Comparison of ENCODE assay signal across 1 cellular context in the genomic region with DNA sequence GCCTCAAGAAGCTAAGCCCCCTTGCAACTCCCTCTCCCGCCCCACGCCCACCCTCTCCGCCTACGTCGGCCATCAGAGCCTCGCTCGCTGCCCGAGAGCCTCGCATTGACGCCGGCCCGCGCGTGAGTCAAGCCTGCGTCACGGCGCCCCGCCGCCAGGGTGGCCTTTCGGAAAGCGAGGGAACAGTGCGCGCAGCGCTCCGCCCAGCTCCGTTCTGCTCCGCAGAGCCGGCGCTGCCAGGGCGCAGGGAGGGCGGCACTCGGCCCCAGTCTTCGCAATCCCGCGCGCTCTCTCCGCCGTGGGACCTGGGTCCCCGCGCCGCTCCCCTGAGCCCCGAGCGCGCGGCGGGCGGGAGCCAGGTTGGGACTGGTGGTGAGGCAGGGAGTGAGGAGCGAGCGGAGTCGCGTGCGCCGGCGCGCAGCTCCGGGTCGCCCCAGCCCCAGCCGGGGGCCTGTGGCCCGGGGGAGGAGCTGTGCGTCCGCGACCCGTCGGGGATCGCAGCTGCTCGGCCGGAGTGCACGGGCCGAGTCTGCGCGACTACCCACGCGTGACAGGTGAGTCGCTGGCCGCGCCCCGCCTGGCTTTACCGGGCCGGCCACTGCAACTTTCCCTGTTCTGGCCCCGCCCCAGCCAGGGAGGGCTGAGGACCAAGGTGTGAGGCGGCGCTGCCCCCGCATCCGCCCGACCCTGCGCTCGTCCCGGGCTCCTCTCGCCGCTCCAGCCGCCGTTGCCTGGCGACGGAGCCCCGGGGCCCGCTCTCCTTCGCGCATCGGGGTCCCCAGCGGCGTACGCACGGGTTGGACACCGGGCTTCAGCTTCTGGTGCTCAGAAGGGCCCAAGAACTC.
TF ChIP-seq lines count a peak whose summit lies in the region.

SLC6A17 (plus strand) TSS at position 165 of the 845 bp plus-strand sequence. CDS start 16,436 bp downstream, outside the sequence.

TF ChIP-seq in H1, 55 proteins besides CTCF, POLR2A, EP300 and RAD21:
- TF ChIP-seq ASH2L (IDR thresholded peaks at IDR 0.05; ENCODE audit: low read length) (no peak), GABPA (IDR thresholded peaks at IDR 0.05; ENCODE audit: borderline replicate concordance, insufficient read depth, low read length) (peak; percentile 46; the same call in 1 of the 2 replicates), JUND (IDR thresholded peaks at IDR 0.05; ENCODE audit: low read length) (no peak), TCF12 (IDR thresholded peaks at IDR 0.05; ENCODE audit: low read depth, low read length) (no peak), USF2 (IDR thresholded peaks at IDR 0.05; ENCODE audit: low read length) (no peak), RFX5 (IDR thresholded peaks at IDR 0.05; ENCODE audit: borderline replicate concordance, low read depth, low read length) (no peak), RXRA (IDR thresholded peaks at IDR 0.05; ENCODE audit: insufficient read depth, low read depth, low read length) (no peak), CHD7 (IDR thresholded peaks at IDR 0.05; ENCODE audit: insufficient replicate concordance, low read length) (no peak), TBP (IDR thresholded peaks at IDR 0.05; ENCODE audit: low read depth, low read length) (no peak), SUZ12 (IDR thresholded peaks at IDR 0.05; ENCODE audit: low read length) (peak; percentile 80), SIX5 (IDR thresholded peaks at IDR 0.05; ENCODE audit: low read depth, low read length) (no peak), SRF (IDR thresholded peaks at IDR 0.05; ENCODE audit: low read depth, low read length) (no peak), MAX (IDR thresholded peaks at IDR 0.05) (peak; percentile 44), CHD1 (IDR thresholded peaks at IDR 0.05; ENCODE audit: low read depth, low read length) (no peak), TEAD4 (IDR thresholded peaks at IDR 0.05; ENCODE audit: low read depth, low read length) (no peak), BCL11A (IDR thresholded peaks at IDR 0.05; ENCODE audit: low read depth in 2 of 2, low read length in 2 of 2) (no peak), CHD2 (IDR thresholded peaks at IDR 0.05; ENCODE audit: low read length) (no peak), POLR2AphosphoS5 (IDR thresholded peaks at IDR 0.05; ENCODE audit: low read depth, low read length) (no peak), TAF7 (optimal IDR thresholded peaks at IDR 0.05; ENCODE audit: borderline replicate concordance, low read depth, low read length) (no peak), FOSL1 (IDR thresholded peaks at IDR 0.05; ENCODE audit: insufficient read depth, low read depth, low read length) (no peak), KDM4A (IDR thresholded peaks at IDR 0.05; ENCODE audit: low read depth, low read length, severe bottlenecking) (peak; percentile 75), BACH1 (IDR thresholded peaks at IDR 0.05; ENCODE audit: low read length) (peak; percentile 7; the same call in 1 of the 2 replicates), HDAC2 (IDR thresholded peaks at IDR 0.05; ENCODE audit: borderline replicate concordance in 1 of 2, low read depth in 2 of 2, low read length in 2 of 2) (no peak), NANOG (IDR thresholded peaks at IDR 0.05; ENCODE audit: insufficient read depth, low read depth, low read length, poor library complexity, severe bottlenecking) (no peak), SP4 (IDR thresholded peaks at IDR 0.05; ENCODE audit: low read length) (no peak), BRCA1 (IDR thresholded peaks at IDR 0.05; ENCODE audit: low read depth, low read length) (no peak), CREB1 (IDR thresholded peaks at IDR 0.05) (peak; percentile 58), POU5F1 (IDR thresholded peaks at IDR 0.05; ENCODE audit: low read depth, low read length) (no peak), MAFK (IDR thresholded peaks at IDR 0.05; ENCODE audit: low read depth, low read length) (no peak), SP2 (IDR thresholded peaks at IDR 0.05; ENCODE audit: low read length) (no peak), SIN3A (conservative IDR thresholded peaks at IDR 0.05 in 1 of 2, IDR thresholded peaks at IDR 0.05 in 1 of 2; ENCODE audit: low read depth in 1 of 2, low read length in 2 of 2) (no peak), CTBP2 (IDR thresholded peaks at IDR 0.05; ENCODE audit: borderline replicate concordance, insufficient read depth, insufficient read length, low read length) (no peak), CEBPB (IDR thresholded peaks at IDR 0.05; ENCODE audit: low read depth, low read length) (no peak), PHF8 (conservative IDR thresholded peaks at IDR 0.05; ENCODE audit: low read depth, low read length) (no peak), RNF2 (IDR thresholded peaks at IDR 0.05; ENCODE audit: borderline replicate concordance, low read depth, low read length, missing control alignments, poor library complexity, severe bottlenecking) (no peak), CBX5 (IDR thresholded peaks at IDR 0.05; ENCODE audit: low read depth, low read length) (no peak), JUN (IDR thresholded peaks at IDR 0.05; ENCODE audit: low read depth, low read length) (no peak), TAF1 (IDR thresholded peaks at IDR 0.05; ENCODE audit: low read depth, low read length) (no peak), RBBP5 (IDR thresholded peaks at IDR 0.05; ENCODE audit: borderline replicate concordance, low read depth, low read length) (peak; percentile 46; the same call in 1 of the 2 replicates), HDAC6 (IDR thresholded peaks at IDR 0.05; ENCODE audit: low read depth, low read length) (no peak), KDM5A (IDR thresholded peaks at IDR 0.05; ENCODE audit: low read length) (no peak), SP1 (IDR thresholded peaks at IDR 0.05; ENCODE audit: low read depth, low read length) (no peak), EZH2 (IDR thresholded peaks at IDR 0.05; ENCODE audit: low read depth, low read length, severe bottlenecking) (peak; percentile 72), GTF2F1 (IDR thresholded peaks at IDR 0.05; ENCODE audit: borderline replicate concordance, low read depth, low read length) (no peak), SIRT6 (IDR thresholded peaks at IDR 0.05; ENCODE audit: low read length) (no peak)
- TF ChIP-seq, protein P1, sequence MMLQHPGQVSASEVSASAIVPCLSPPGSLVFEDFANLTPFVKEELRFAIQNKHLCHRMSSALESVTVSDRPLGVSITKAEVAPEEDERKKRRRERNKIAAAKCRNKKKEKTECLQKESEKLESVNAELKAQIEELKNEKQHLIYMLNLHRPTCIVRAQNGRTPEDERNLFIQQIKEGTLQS (IDR thresholded peaks at IDR 0.05; ENCODE audit: insufficient read depth, low read depth, low read length), result no peak
- TF ChIP-seq, protein P2, sequence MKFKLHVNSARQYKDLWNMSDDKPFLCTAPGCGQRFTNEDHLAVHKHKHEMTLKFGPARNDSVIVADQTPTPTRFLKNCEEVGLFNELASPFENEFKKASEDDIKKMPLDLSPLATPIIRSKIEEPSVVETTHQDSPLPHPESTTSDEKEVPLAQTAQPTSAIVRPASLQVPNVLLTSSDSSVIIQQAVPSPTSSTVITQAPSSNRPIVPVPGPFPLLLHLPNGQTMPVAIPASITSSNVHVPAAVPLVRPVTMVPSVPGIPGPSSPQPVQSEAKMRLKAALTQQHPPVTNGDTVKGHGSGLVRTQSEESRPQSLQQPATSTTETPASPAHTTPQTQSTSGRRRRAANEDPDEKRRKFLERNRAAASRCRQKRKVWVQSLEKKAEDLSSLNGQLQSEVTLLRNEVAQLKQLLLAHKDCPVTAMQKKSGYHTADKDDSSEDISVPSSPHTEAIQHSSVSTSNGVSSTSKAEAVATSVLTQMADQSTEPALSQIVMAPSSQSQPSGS (IDR thresholded peaks at IDR 0.05; ENCODE audit: low read length), result no peak
- TF ChIP-seq, protein P3, sequence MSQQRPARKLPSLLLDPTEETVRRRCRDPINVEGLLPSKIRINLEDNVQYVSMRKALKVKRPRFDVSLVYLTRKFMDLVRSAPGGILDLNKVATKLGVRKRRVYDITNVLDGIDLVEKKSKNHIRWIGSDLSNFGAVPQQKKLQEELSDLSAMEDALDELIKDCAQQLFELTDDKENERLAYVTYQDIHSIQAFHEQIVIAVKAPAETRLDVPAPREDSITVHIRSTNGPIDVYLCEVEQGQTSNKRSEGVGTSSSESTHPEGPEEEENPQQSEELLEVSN (IDR thresholded peaks at IDR 0.05), result peak; percentile 84
